Comparison of ENCODE assay signal across 10 cellular contexts in the genomic region with DNA sequence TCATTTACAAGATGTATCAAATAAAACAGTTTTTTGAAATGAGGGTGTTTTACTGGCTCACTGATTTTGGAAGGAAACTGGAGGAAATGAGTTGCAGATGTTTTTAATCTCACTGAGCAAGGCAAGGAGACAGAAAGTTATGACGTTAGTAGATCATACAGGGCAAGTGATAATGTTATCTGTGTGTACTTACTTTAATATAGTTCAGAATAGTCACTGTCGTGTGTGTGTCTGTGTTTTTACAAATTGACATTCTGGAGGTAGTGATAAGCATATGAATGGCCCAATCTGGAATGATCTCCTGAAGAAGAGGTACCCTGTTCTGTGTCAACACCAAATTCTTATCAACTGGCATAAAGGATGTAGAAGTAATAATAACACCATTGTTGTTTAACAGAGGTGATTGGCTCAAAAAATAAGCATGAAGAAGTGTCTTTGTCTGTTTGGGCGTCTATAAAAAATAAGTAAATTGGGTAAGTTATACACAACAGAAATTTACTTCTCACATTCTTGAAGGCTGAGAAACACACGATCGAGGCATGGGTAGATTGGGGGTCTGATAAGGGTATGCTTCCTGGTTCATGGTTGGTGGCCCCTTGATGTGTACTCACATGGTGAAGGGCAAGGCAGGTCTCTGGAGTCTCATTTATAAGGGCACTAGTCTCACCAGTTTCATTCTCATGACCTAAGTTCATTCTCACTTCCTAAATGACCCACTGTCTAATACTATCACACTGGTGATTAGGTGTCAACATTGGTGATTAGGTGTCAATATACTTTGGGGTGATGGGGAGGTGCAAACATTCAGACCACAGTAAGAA. TPM values are rescaled to one million over a fixed set of nuclear protein-coding genes. Genes with fewer than 3 reads are reported as not detected.
DNase-seq lines count a peak whose midpoint lies in the region; ATAC-seq lines count a peak whose summit lies in the region.
"Had no signal": no experiment of that assay in that cellular context is flagged by ENCODE, and none has a peak within 500 bp of the region (broad histone marks: within the 10 kb centered on the region; RNA-seq: fewer than 3 reads in every experiment).

No MANE protein-coding gene starts in this region.

- peak; percentile 19 for ATAC-seq in Right ventricle myocardium inferior
- ATAC-seq in HG03064 (IDR thresholded peaks at IDR 0.05; ENCODE audit: low read depth, unreplicated experiment) = peak; percentile 68
- ATAC-seq in activated naive CD8-positive, alpha-beta T cell treated with anti-CD3 and anti-CD28 coated beads, Interleukin-2, amount 50 U/mL, for 24 hours = peak; percentile 44

- no peak for DNase-seq in Right ventricle myocardium inferior (ENCODE audit: missing footprints)
- no peak for DNase-seq in cardiac septum (ENCODE audit: low spot score)
- peak; percentile 9 for DNase-seq in activated naive CD8-positive, alpha-beta T cell treated with anti-CD3 and anti-CD28 coated beads, Interleukin-2, amount 50 U/mL, for 24 hours
- DNase-seq in ACHN = no peak
- DNase-seq in RPMI8226 = no peak
- DNase-seq in NCI-H226 = no peak
- DNase-seq in DMS79 treated with DMSO at 0.1 percent for 48 hours (lab: John Stamatoyannopoulos, UW) = no peak
- DNase-seq: Caco-2, NCI-H510A treated with DMSO at 0.1 percent for 48 hours had no signal

- H3K27ac Mint-ChIP-seq in activated naive CD8-positive, alpha-beta T cell treated with anti-CD3 and anti-CD28 coated beads, Interleukin-2, amount 50 U/mL, for 24 hours = peak overlapping the region; percentile 79

- peaks cover 64% of the 10 kb centered on the region for H3K4me1 Mint-ChIP-seq in activated naive CD8-positive, alpha-beta T cell treated with anti-CD3 and anti-CD28 coated beads, Interleukin-2, amount 50 U/mL, for 24 hours

- H3K27me3 Mint-ChIP-seq in activated naive CD8-positive, alpha-beta T cell treated with anti-CD3 and anti-CD28 coated beads, Interleukin-2, amount 50 U/mL, for 24 hours = no peaks in the 10 kb centered on the region

- in situ Hi-C loops in ACHN (cut with HindIII; ENCODE audit: low pct_ligation_motif_present, low pct_unique_long_range_greater_than_20kb, low sequenced_read_pairs) = no loop called here

- H3K4me3 Mint-ChIP-seq in activated naive CD8-positive, alpha-beta T cell treated with anti-CD3 and anti-CD28 coated beads, Interleukin-2, amount 50 U/mL, for 24 hours = peak overlapping the region; percentile 45

- H3K36me3 Mint-ChIP-seq in activated naive CD8-positive, alpha-beta T cell treated with anti-CD3 and anti-CD28 coated beads, Interleukin-2, amount 50 U/mL, for 24 hours (ENCODE audit: low read depth) = peaks cover 19% of the 10 kb centered on the region

- H3K9me3 Mint-ChIP-seq in activated naive CD8-positive, alpha-beta T cell treated with anti-CD3 and anti-CD28 coated beads, Interleukin-2, amount 50 U/mL, for 24 hours = peaks cover 8% of the 10 kb centered on the region

- intact Hi-C loops in Right ventricle myocardium inferior (cut with DNase I) = no loop called here
- intact Hi-C loops in cardiac septum (cut with DNase I) = no loop called here

RNA-seq across cellular contexts. Expression of a gene that starts 2.1 kb away (rescaled TPM):
- total RNA-seq in Right ventricle myocardium inferior (5.9 TPM), cardiac septum (6.4 TPM)
- total RNA-seq: Caco-2 had no signal

RNA-seq across cellular contexts. Expression of a gene that starts 25.1 kb away (rescaled TPM):
- total RNA-seq in Right ventricle myocardium inferior (not detected), cardiac septum (0.08 TPM)
- total RNA-seq: Caco-2 had no signal
